ENCODE assay signal across 24 cellular contexts in the genomic region with DNA sequence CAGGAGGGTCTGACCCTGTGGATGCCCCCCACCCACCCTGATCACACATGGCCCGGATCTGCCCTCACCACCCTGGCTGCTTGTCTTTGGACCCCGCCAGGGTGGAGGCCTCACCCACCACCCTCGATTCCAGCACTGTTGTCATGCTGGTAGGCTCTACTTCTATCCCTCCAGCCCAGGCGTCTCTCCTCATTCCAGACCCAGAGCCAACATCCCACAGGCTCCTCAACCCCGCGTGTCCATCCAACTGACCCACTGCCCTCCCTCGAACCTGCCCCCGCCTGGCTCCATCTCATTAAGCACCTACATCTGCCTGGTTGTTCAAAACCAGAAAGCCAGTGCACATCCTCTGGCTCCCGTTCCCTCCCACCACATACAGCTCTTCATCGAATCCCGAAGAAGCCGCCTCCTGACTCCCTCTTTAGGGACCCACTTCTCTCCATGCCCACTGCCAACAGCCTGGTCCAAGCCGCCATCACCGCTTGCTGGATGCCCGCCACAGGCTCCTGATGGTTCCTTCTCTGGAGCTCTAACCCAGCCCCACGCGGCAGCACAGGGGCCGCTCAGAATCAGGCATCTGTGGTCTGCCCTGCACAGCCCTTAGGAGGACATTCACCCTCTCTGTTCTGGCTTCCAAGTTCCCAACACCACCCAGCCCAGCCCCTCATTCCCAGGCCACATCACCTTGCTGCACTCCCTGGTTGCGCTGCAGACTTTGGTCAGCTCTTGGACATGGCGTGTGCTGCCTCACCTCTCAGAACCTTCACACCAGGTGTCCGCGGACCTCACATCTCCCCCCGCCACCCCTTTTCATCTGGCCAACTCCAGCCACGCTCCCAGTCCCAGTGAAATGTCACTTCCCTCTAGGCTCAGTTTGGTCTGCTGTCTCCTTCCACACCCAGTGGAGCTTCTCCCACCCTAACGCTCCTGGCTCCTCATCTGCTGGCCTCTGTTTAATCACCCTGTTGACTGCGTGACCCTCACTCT. TPM values are rescaled to one million over a fixed set of nuclear protein-coding genes. Genes with fewer than 3 reads are reported as not detected.
DNase-seq lines count a peak whose midpoint lies in the region; ATAC-seq, FAIRE-seq and TF ChIP-seq lines count a peak whose summit lies in the region.
"Had no signal": no experiment of that assay in that cellular context is flagged by ENCODE, and none has a peak within 500 bp of the region (broad histone marks: within the 10 kb centered on the region; RNA-seq: fewer than 3 reads in every experiment).

No MANE protein-coding gene starts in this region.

- H3K36me3 Mint-ChIP-seq in activated naive CD8-positive, alpha-beta T cell treated with anti-CD3 and anti-CD28 coated beads, Interleukin-2, amount 10 ng/mL, durations not matched to agents 7 days and 5 days = peaks cover 5% of the 10 kb centered on the region
- H3K36me3 Mint-ChIP-seq in activated naive CD8-positive, alpha-beta T cell treated with anti-CD3 and anti-CD28 coated beads for 36 hours = no peaks in the 10 kb centered on the region
- no peaks in the 10 kb centered on the region for H3K36me3 Mint-ChIP-seq in activated T-helper 17 cell treated with anti-CD3 and anti-CD28 coated beads, Interleukin-2, amount 50 U/mL, for 72 hours (ENCODE audit: low read depth)
- peaks cover 6% of the 10 kb centered on the region for H3K36me3 Mint-ChIP-seq in stimulated activated effector memory CD8-positive, alpha-beta T cell treated with anti-CD3 and anti-CD28 coated beads, Interleukin-12 subunit alpha, Interleukin-12 subunit beta, amount 100 ng/mL, for 72 hours

- no peak overlapping the region for H3K9ac ChIP-seq in HepG2 (ENCODE audit: insufficient read depth, low read depth, low read length)

- CTCF ChIA-PET in HepG2 (lab: Yijun Ruan, JAX; ENCODE audit: low intra/inter-chr PET ratio, low total read pairs) = no interaction called here

- no peak for TF ChIP-seq RAD21 in HepG2 (CRISPR knock-in tag; IDR thresholded peaks at IDR 0.05)

- peaks cover 11% of the 10 kb centered on the region for H3K4me1 Mint-ChIP-seq in activated naive CD8-positive, alpha-beta T cell treated with anti-CD3 and anti-CD28 coated beads, Interleukin-2, amount 10 ng/mL, durations not matched to agents 7 days and 5 days
- H3K4me1 Mint-ChIP-seq in activated naive CD8-positive, alpha-beta T cell treated with anti-CD3 and anti-CD28 coated beads for 36 hours = peaks cover 1% of the 10 kb centered on the region
- peaks cover 9% of the 10 kb centered on the region for H3K4me1 Mint-ChIP-seq in activated T-helper 17 cell treated with anti-CD3 and anti-CD28 coated beads, Interleukin-2, amount 50 U/mL, for 72 hours
- peaks cover 44% of the 10 kb centered on the region for H3K4me1 Mint-ChIP-seq in stimulated activated effector memory CD8-positive, alpha-beta T cell treated with anti-CD3 and anti-CD28 coated beads, Interleukin-12 subunit alpha, Interleukin-12 subunit beta, amount 100 ng/mL, for 72 hours

- BruUV-seq in HepG2 (replicated peaks; lab: Mats Ljungman, UMichigan) = no TSS peak

- no peaks in the 10 kb centered on the region for H4K20me1 ChIP-seq in HepG2 (ENCODE audit: insufficient read depth, low read length)

- H3K27me3 Mint-ChIP-seq in activated naive CD8-positive, alpha-beta T cell treated with anti-CD3 and anti-CD28 coated beads, Interleukin-2, amount 10 ng/mL, durations not matched to agents 7 days and 5 days = no peaks in the 10 kb centered on the region
- H3K27me3 Mint-ChIP-seq in activated naive CD8-positive, alpha-beta T cell treated with anti-CD3 and anti-CD28 coated beads for 36 hours = no peaks in the 10 kb centered on the region
- no peaks in the 10 kb centered on the region for H3K27me3 Mint-ChIP-seq in activated T-helper 17 cell treated with anti-CD3 and anti-CD28 coated beads, Interleukin-2, amount 50 U/mL, for 72 hours

- no peak for TF ChIP-seq CTCF in HepG2 (CRISPR knock-in tag; IDR thresholded peaks at IDR 0.05)

- no peaks in the 10 kb centered on the region for H3K4me1 ChIP-seq in HepG2 (ENCODE audit: insufficient read depth, low read length)

- H3K9me3 ChIP-seq in HepG2 (ENCODE audit: low read length) = no peaks in the 10 kb centered on the region

- no peak for TF ChIP-seq EP300 in HepG2 (IDR thresholded peaks at IDR 0.05; ENCODE audit: low read depth in 2 of 2, low read length in 2 of 2)
- no peak for TF ChIP-seq EP300 in HepG2 (CRISPR knock-in tag; IDR thresholded peaks at IDR 0.05; ENCODE audit: borderline replicate concordance)

- no peak overlapping the region for H3K27ac ChIP-seq in HepG2 (ENCODE audit: extremely low read length, insufficient read depth, low read length)
- H3K27ac ChIP-seq: C4-2B, HL-60 had no signal

- ATAC-seq in activated naive CD8-positive, alpha-beta T cell treated with anti-CD3 and anti-CD28 coated beads, Interleukin-2, amount 10 ng/mL, durations not matched to agents 7 days and 5 days (ENCODE audit: low read depth) = no peak
- ATAC-seq in activated T-helper 17 cell treated with anti-CD3 and anti-CD28 coated beads, Interleukin-2, amount 50 U/mL, for 72 hours (replicated peaks) = no peak
- ATAC-seq in HepG2 = no peak; the same call in 2 of the 3 replicates
- ATAC-seq in stimulated activated effector memory CD8-positive, alpha-beta T cell treated with anti-CD3 and anti-CD28 coated beads, Interleukin-12 subunit alpha, Interleukin-12 subunit beta, amount 100 ng/mL, for 72 hours = no peak
- ATAC-seq: HCT116 had no signal

- H3K4me2 ChIP-seq in HepG2 (ENCODE audit: low read depth, low read length) = no peak overlapping the region

- no peak overlapping the region for H2AFZ ChIP-seq in HepG2 (ENCODE audit: low read length)

- in situ Hi-C loops in HepG2 (cut with HindIII; ENCODE audit: extremely low pct_ligation_motif_present, low pct_unique_long_range_greater_than_20kb) = no loop called here

- H3K27me3 ChIP-seq in HepG2 (ENCODE audit: control insufficient read depth in 1 of 2, insufficient read depth in 2 of 2, low read length in 2 of 2) = no peaks in the 10 kb centered on the region

- 97% methylated on average over 26 of the region's 26 CpGs for WGBS in HepG2 (ENCODE audit: low lambda C conversion rate)

- no peak overlapping the region for H3K4me3 ChIP-seq in HepG2 (replicated peaks in 1 of 3; ENCODE audit: insufficient read depth in 1 of 3, low read depth in 2 of 3, low read length in 3 of 3)

- H3K36me3 ChIP-seq in HepG2 (replicated peaks in 1 of 2; ENCODE audit: control insufficient read depth in 1 of 2, insufficient read depth in 2 of 2, low read length in 2 of 2) = peaks cover 1 to 6% of the 10 kb centered on the region in 2 experiments; a peak in 2 of 5 replicates

- no peaks in the 10 kb centered on the region for H3K9me3 Mint-ChIP-seq in activated naive CD8-positive, alpha-beta T cell treated with anti-CD3 and anti-CD28 coated beads, Interleukin-2, amount 10 ng/mL, durations not matched to agents 7 days and 5 days
- no peaks in the 10 kb centered on the region for H3K9me3 Mint-ChIP-seq in activated naive CD8-positive, alpha-beta T cell treated with anti-CD3 and anti-CD28 coated beads for 36 hours
- H3K9me3 Mint-ChIP-seq in activated T-helper 17 cell treated with anti-CD3 and anti-CD28 coated beads, Interleukin-2, amount 50 U/mL, for 72 hours = no peaks in the 10 kb centered on the region
- no peaks in the 10 kb centered on the region for H3K9me3 Mint-ChIP-seq in stimulated activated effector memory CD8-positive, alpha-beta T cell treated with anti-CD3 and anti-CD28 coated beads, Interleukin-12 subunit alpha, Interleukin-12 subunit beta, amount 100 ng/mL, for 72 hours

- peak overlapping the region; percentile 55 for H3K27ac Mint-ChIP-seq in activated naive CD8-positive, alpha-beta T cell treated with anti-CD3 and anti-CD28 coated beads, Interleukin-2, amount 10 ng/mL, durations not matched to agents 7 days and 5 days
- H3K27ac Mint-ChIP-seq in activated naive CD8-positive, alpha-beta T cell treated with anti-CD3 and anti-CD28 coated beads for 36 hours = no peak overlapping the region
- peak overlapping the region; percentile 42 for H3K27ac Mint-ChIP-seq in activated T-helper 17 cell treated with anti-CD3 and anti-CD28 coated beads, Interleukin-2, amount 50 U/mL, for 72 hours
- peak overlapping the region; percentile 67 for H3K27ac Mint-ChIP-seq in stimulated activated effector memory CD8-positive, alpha-beta T cell treated with anti-CD3 and anti-CD28 coated beads, Interleukin-12 subunit alpha, Interleukin-12 subunit beta, amount 100 ng/mL, for 72 hours

- DNase-seq in activated naive CD8-positive, alpha-beta T cell treated with anti-CD3 and anti-CD28 coated beads, Interleukin-2, amount 10 ng/mL, durations not matched to agents 7 days and 5 days = no peak
- no peak for DNase-seq in activated naive CD8-positive, alpha-beta T cell treated with anti-CD3 and anti-CD28 coated beads for 36 hours
- DNase-seq in HepG2 (ENCODE audit: low spot score) (no peak), NCI-H1092 (lab: John Stamatoyannopoulos, UW) (no peak), NOMO-1 treated with DMSO at 0.1 percent for 48 hours (lab: John Stamatoyannopoulos, UW; ENCODE audit: unreplicated experiment) (no peak), GM03348 (ENCODE audit: low spot score) (no peak)
- DNase-seq in stimulated activated effector memory CD8-positive, alpha-beta T cell treated with anti-CD3 and anti-CD28 coated beads, Interleukin-12 subunit alpha, Interleukin-12 subunit beta, amount 100 ng/mL, for 72 hours (ENCODE audit: low spot score in 2 of 2) = no peak
- DNase-seq: DMS 273 treated with DMSO at 0.1 percent for 48 hours, GDM1, KG1, NCI-H1092 treated with DMSO at 0.1 percent for 48 hours, NCI-H2107, NCI-H345, NCI-H526 treated with DMSO at 0.1 percent for 48 hours, SIG-M5 had no signal

- no peak overlapping the region for H3K4me3 Mint-ChIP-seq in activated naive CD8-positive, alpha-beta T cell treated with anti-CD3 and anti-CD28 coated beads, Interleukin-2, amount 10 ng/mL, durations not matched to agents 7 days and 5 days
- H3K4me3 Mint-ChIP-seq in activated naive CD8-positive, alpha-beta T cell treated with anti-CD3 and anti-CD28 coated beads for 36 hours = no peak overlapping the region
- no peak overlapping the region for H3K4me3 Mint-ChIP-seq in activated T-helper 17 cell treated with anti-CD3 and anti-CD28 coated beads, Interleukin-2, amount 50 U/mL, for 72 hours
- H3K4me3 Mint-ChIP-seq in stimulated activated effector memory CD8-positive, alpha-beta T cell treated with anti-CD3 and anti-CD28 coated beads, Interleukin-12 subunit alpha, Interleukin-12 subunit beta, amount 100 ng/mL, for 72 hours = no peak overlapping the region

- intact Hi-C loops in HepG2 (cut with micrococcal nuclease; ENCODE audit: unreplicated experiment) = no loop called here

- POLR2A ChIA-PET in activated naive CD8-positive, alpha-beta T cell treated with anti-CD3 and anti-CD28 coated beads, Interleukin-2, amount 10 ng/mL, durations not matched to agents 7 days and 5 days (lab: Charles Lee) = no interaction called here
- POLR2A ChIA-PET in HepG2 (lab: Yijun Ruan, JAX) = no interaction called here

- TF ChIP-seq POLR2A in HepG2 (IDR thresholded peaks at IDR 0.05; ENCODE audit: insufficient read depth in 1 of 2, low read depth in 2 of 2, low read length in 2 of 2) = no peak

- H3K79me2 ChIP-seq in HepG2 (ENCODE audit: insufficient read depth, low read length) = no peaks in the 10 kb centered on the region

- FAIRE-seq in HepG2 (lab: Jason Lieb, UNC) = no peak
- FAIRE-seq: GM12891, GM18507 had no signal

RNA-seq across cellular contexts. Expression of a gene that starts 43.0 kb away (rescaled TPM):
- not detected for total RNA-seq in activated naive CD8-positive, alpha-beta T cell treated with anti-CD3 and anti-CD28 coated beads, Interleukin-2, amount 10 ng/mL, durations not matched to agents 7 days and 5 days
- not detected for total RNA-seq in activated naive CD8-positive, alpha-beta T cell treated with anti-CD3 and anti-CD28 coated beads for 36 hours
- total RNA-seq in activated T-helper 17 cell treated with anti-CD3 and anti-CD28 coated beads, Interleukin-2, amount 50 U/mL, for 72 hours = not detected
- total RNA-seq in HepG2 (2016; rRNA removed; fragmentation: Illumina TruSeq; extraction: Trizol) = 3.9 and 4.9 TPM in 2 replicates
- 1.4 and 3.6 TPM in 2 replicates for total RNA-seq in HepG2 (2016; cell fraction: cytosol; rRNA removed; fragmentation: Illumina TruSeq; extraction: Trizol; ENCODE audit: low read depth)
- total RNA-seq in HepG2 (2016; cell fraction: insoluble cytoplasmic fraction; rRNA removed; fragmentation: Illumina TruSeq; extraction: Trizol) = 3.5 and 4.5 TPM in 2 replicates
- total RNA-seq in HepG2 (2016; cell fraction: membrane; rRNA removed; fragmentation: Illumina TruSeq; extraction: Trizol) = 3.1 and 4.4 TPM in 2 replicates
- 2.2 and 2.3 TPM in 2 replicates for total RNA-seq in HepG2 (2016; cell fraction: nucleus; rRNA removed; fragmentation: Illumina TruSeq; extraction: Trizol)
- 0.62 and 0.63 TPM in 2 replicates for polyA plus RNA-seq in HepG2 (2011; rRNA removed)
- 0.30 and 0.45 TPM in 2 replicates for polyA plus RNA-seq in HepG2 (2011; cell fraction: cytosol; rRNA removed)
- 1.3 and 2.0 TPM in 2 replicates for polyA plus RNA-seq in HepG2 (2011; cell fraction: nucleus; rRNA removed)
- polyA plus RNA-seq in HepG2 (2012) = 0.61 and 0.76 TPM in 2 replicates
- 1.7 and 2.7 TPM in 2 replicates for polyA plus RNA-seq in HepG2 (2016; cell fraction: cytosol; fragmentation: Illumina TruSeq; extraction: Trizol; ENCODE audit: low read depth)
- polyA plus RNA-seq in HepG2 (2016; cell fraction: insoluble cytoplasmic fraction; fragmentation: Illumina TruSeq; extraction: Trizol; ENCODE audit: low read depth) = 4.2 and 5.5 TPM in 2 replicates
- 4.4 and 4.5 TPM in 2 replicates for polyA plus RNA-seq in HepG2 (2016; cell fraction: membrane; fragmentation: Illumina TruSeq; extraction: Trizol; ENCODE audit: low read depth)
- polyA plus RNA-seq in HepG2 (2016; cell fraction: nucleus; fragmentation: Illumina TruSeq; extraction: Trizol; ENCODE audit: insufficient read depth, low read depth) = 6.4 and 7.2 TPM in 2 replicates
- polyA minus RNA-seq in HepG2 (2011; rRNA and poly(A)+ RNA removed; ENCODE audit: low replicate concordance) = 0.58 TPM in 1 of 2 replicates, not detected in the other
- polyA minus RNA-seq in HepG2 (2011; cell fraction: cytosol; rRNA and poly(A)+ RNA removed) = 0.79 TPM in 1 of 2 replicates, not detected in the other
- 0.64 and 0.87 TPM in 2 replicates for polyA minus RNA-seq in HepG2 (2011; cell fraction: nucleus; rRNA and poly(A)+ RNA removed)
- total RNA-seq: M059J, OCI-LY7, RPMI7951 had no signal
